In the genomic region with DNA sequence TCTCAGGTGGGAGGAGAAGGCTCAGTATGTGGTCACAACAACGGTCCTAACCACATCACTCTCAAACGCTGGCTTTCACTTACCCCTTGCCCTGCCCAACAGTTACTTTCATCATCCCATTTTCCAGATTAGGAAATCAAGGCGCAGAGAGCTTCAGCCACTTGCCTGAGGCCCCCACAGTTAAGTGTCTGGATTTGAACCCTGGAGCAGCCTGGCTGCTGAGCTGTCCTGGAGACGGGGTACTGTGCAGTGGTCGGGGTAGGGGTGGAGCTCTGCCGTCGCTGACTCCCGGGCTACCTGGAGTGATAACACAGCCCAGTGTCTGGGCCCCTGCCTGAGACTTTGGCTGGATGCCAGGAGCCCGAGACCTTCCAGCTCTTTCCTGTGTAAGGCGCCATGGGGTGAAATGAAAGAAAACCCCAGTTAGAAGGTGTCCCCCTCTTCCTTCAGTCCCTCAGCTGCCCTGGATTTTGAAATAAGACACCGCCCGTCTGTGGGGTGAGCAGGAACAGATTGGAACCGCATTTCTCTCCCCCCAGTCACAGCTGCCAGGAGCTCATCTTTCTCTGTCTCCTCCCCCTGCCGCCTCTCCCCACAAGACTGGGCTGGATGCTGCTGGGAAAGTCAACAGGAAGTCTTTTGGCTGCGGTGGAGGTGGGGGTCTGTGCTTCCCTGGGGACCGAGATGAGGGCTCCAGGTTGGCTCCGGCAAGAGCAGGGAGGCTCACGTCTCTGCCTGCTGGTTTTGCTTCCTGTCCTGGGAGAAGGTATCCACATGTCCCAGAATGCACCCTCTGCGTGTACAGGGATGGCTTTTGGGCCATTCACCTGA, we compare ENCODE assay signal across 7 cellular contexts.
DNase-seq lines count a peak whose midpoint lies in the region; ATAC-seq and TF ChIP-seq lines count a peak whose summit lies in the region.

No MANE protein-coding gene starts in this region.

- in situ Hi-C loops in GM23248 (cut with MboI): no loop called here

- H4K20me1 ChIP-seq in GM23248 (ENCODE audit: insufficient read depth) (no peaks in the 10 kb centered on the region), osteoblast (ENCODE audit: insufficient read depth, low read length) (peaks cover 86% of the 10 kb centered on the region)

- DNase-seq in GM23248 (peak; percentile 68), NCI-H2171 (lab: John Stamatoyannopoulos, UW) (peak; percentile 99), epithelial cell of prostate (ENCODE audit: low read depth, low spot score) (no peak), osteoblast (ENCODE audit: insufficient read length, low spot score, missing footprints) (peak; percentile 95), omental fat pad (ENCODE audit: low spot score) (no peak), occipital lobe (lab: John Stamatoyannopoulos, UW) (no peak)
- DNase-seq in activated CD4-positive, alpha-beta T cell treated with anti-CD3 and anti-CD28 coated beads for 48 hours: peak; percentile 61

- ATAC-seq in omental fat pad (ENCODE audit: low FRiP score): no peak

- TF ChIP-seq CTCF in osteoblast (IDR thresholded peaks at IDR 0.05; ENCODE audit: extremely low read depth, low read depth, low read length) (no peak), omental fat pad (IDR thresholded peaks at IDR 0.05) (no peak)

- H3K79me2 ChIP-seq in GM23248 (ENCODE audit: insufficient read depth) (peaks cover 94% of the 10 kb centered on the region), osteoblast (ENCODE audit: insufficient read depth, low read length) (peaks cover 98% of the 10 kb centered on the region)

- H3K9me3 ChIP-seq in GM23248 (ENCODE audit: low read depth) (no peaks in the 10 kb centered on the region), osteoblast (ENCODE audit: low read depth, low read length) (no peaks in the 10 kb centered on the region)

- H3K27ac ChIP-seq in GM23248 (no peak overlapping the region), epithelial cell of prostate (peak overlapping the region; percentile 91), osteoblast (ENCODE audit: low read depth, low read length) (peak overlapping the region; percentile 80)

- peaks cover 19% of the 10 kb centered on the region for H3F3A ChIP-seq in GM23248 (ENCODE audit: insufficient read depth)

- no peak overlapping the region for H3K9ac ChIP-seq in GM23248

- H3K27me3 ChIP-seq in GM23248 (replicated peaks; ENCODE audit: insufficient read depth): no peaks in the 10 kb centered on the region
- H3K27me3 ChIP-seq in osteoblast (ENCODE audit: insufficient read depth, low read length): no peaks in the 10 kb centered on the region

- H2AFZ ChIP-seq in GM23248 (no peak overlapping the region), osteoblast (ENCODE audit: low read length) (no peak overlapping the region)

- peak overlapping the region; percentile 10 for H3K4me2 ChIP-seq in GM23248 (ENCODE audit: unreplicated experiment)
- H3K4me2 ChIP-seq in osteoblast (ENCODE audit: insufficient read depth, low read length): peak overlapping the region; percentile 49

- no peaks in the 10 kb centered on the region; the same call in 1 of the 2 replicates for H3K36me3 ChIP-seq in GM23248 (ENCODE audit: low read depth)
- peaks cover 6% of the 10 kb centered on the region for H3K36me3 ChIP-seq in osteoblast (ENCODE audit: insufficient read depth, low read length)

- WGBS in GM23248 (ENCODE audit: low coverage in 1 of 2, low lambda C conversion rate in 2 of 2, missing lambda C conversion rate in 2 of 2), 2 experiments: 48 to 57% methylated on average over 19 of the region's 19 CpGs

- H3K9me2 ChIP-seq in GM23248 (ENCODE audit: insufficient read depth): no peaks in the 10 kb centered on the region

- H3K4me3 ChIP-seq in GM23248: no peak overlapping the region
- no peak overlapping the region for H3K4me3 ChIP-seq in osteoblast (ENCODE audit: insufficient read depth, low read length)

- H3K4me1 ChIP-seq in GM23248 (ENCODE audit: insufficient read depth) (peaks cover 46% of the 10 kb centered on the region), osteoblast (ENCODE audit: insufficient read depth, low read length) (peaks cover 56% of the 10 kb centered on the region)

Comparison
In these comparisons a context has a peak if more than half of its experiments do, and no peak if none do; other contexts are left out.
1. DNase-seq: peak in GM23248 (single experiment), NCI-H2171 (single experiment), activated CD4-positive, alpha-beta T cell treated with anti-CD3 and anti-CD28 coated beads for 48 hours (single experiment) and osteoblast (single experiment); none in epithelial cell of prostate (single experiment), omental fat pad (single experiment) and occipital lobe (single experiment).